In the genomic region with DNA sequence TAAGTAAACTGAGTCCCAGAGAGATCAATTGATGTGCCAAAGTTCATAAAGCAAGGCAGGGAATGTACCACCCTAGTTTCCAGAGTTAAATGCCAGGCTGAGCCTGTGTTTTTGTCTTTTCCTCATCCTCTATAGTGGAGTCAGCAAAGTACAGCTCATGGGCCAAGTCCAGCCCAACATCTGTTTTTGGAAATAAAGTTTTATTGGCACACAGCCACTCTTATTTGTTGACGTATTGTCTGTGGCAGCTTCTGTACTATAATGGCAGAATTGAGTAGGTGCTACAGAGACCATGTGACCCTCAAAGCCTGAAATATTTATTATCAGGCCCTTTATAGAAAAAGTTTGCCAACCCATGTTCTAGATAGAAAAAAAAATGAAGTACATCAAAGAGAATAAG, we compare ENCODE assay signal across 22 cellular contexts.
DNase-seq lines count a peak whose midpoint lies in the region; ATAC-seq, FAIRE-seq and TF ChIP-seq lines count a peak whose summit lies in the region.
"Had no signal": no experiment of that assay in that cellular context is flagged by ENCODE, and none has a peak within 500 bp of the region (broad histone marks: within the 10 kb centered on the region; RNA-seq: fewer than 3 reads in every experiment).

No MANE protein-coding gene starts in this region.

- DNase-seq in AG10803 (ENCODE audit: low read depth): peak; percentile 5
- DNase-seq in GM12878 (ENCODE audit: low read depth, low spot score): no peak
- peak; percentile 42 for DNase-seq in fibroblast of mammary gland (ENCODE audit: low read depth)
- no peak for DNase-seq in activated CD4-positive, alpha-beta T cell treated with anti-CD3 and anti-CD28 coated beads for 48 hours
- DNase-seq in NCI-H774 (lab: John Stamatoyannopoulos, UW): no peak
- DNase-seq: 8988T; ACHN; C1 segment of cervical spinal cord; Calu3; CD4-positive, alpha-beta memory T cell; COR-L47; DMS53; DMS79 treated with DMSO at 0.1 percent for 48 hours; GF-D8; GM23248; H7; HCEC 1CT had no signal

- 100% methylated on average over 1 of the region's 1 CpG for WGBS in GM12878 (ENCODE audit: insufficient coverage, insufficient replicate concordance, low lambda C conversion rate, missing lambda C conversion rate)

- SMC1A ChIA-PET in GM12878 (lab: Charles Lee; ENCODE audit: uncharacterized antibody, unreplicated experiment): no interaction called here

- no peaks in the 10 kb centered on the region for H3K79me2 ChIP-seq in GM12878 (ENCODE audit: control insufficient read depth, insufficient read depth, low read length)

- H3K4me3 ChIP-seq in AG10803 (ENCODE audit: low read length) (no peak overlapping the region), GM12878 (no peak overlapping the region), fibroblast of mammary gland (ENCODE audit: control insufficient read depth, low read depth, low read length) (no peak overlapping the region)
- H3K4me3 ChIP-seq: A549, GM23248 had no signal

- no peak for TF ChIP-seq EP300 in GM12878 (IDR thresholded peaks at IDR 0.05; ENCODE audit: borderline replicate concordance in 1 of 2, control insufficient read depth in 1 of 2, low read depth in 2 of 2, low read length in 2 of 2)

- no peak for TF ChIP-seq POLR2A in GM12878 (IDR thresholded peaks at IDR 0.05; ENCODE audit: low read depth, low read length)

- CTCF ChIA-PET in GM12878 (lab: Yijun Ruan, JAX): interaction anchor here (0.6 to 0.7 kb wide), 2 partner anchors 117 to 913 kb away, joined by 3 to 4 read pairs; no protein-coding TSS in a partner anchor

- H3K9ac ChIP-seq in GM12878 (ENCODE audit: control insufficient read depth, insufficient read depth, low read length): no peak overlapping the region
- H3K9ac ChIP-seq: GM23248 had no signal

- H3K9me3 ChIP-seq in GM12878 (replicated peaks; ENCODE audit: control insufficient read depth, insufficient read depth, low read length): peaks cover 4% of the 10 kb centered on the region; the same call in 2 of the 3 replicates
- H3K9me3 ChIP-seq: A549 had no signal

- no peaks in the 10 kb centered on the region for H3K27me3 ChIP-seq in GM12878 (replicated peaks in 1 of 2; ENCODE audit: control insufficient read depth in 2 of 2, insufficient read depth in 2 of 2, low read length in 1 of 2)

- no peaks in the 10 kb centered on the region for H3K36me3 ChIP-seq in GM12878 (ENCODE audit: control insufficient read depth in 2 of 2, insufficient read depth in 2 of 2, low read length in 1 of 2)

- no peak for TF ChIP-seq RAD21 in GM12878 (IDR thresholded peaks at IDR 0.05; ENCODE audit: insufficient read depth, low read depth, low read length)

- no peak for FAIRE-seq in GM12878 (lab: Jason Lieb, UNC)
- FAIRE-seq: A549, GM12892, GM19239, H1 had no signal

- no peak for TF ChIP-seq CTCF in AG10803 (conservative IDR thresholded peaks at IDR 0.05; ENCODE audit: low read length)
- TF ChIP-seq CTCF in GM12878 (IDR thresholded peaks at IDR 0.05 in 2 of 3, conservative IDR thresholded peaks at IDR 0.05 in 1 of 3; ENCODE audit: control insufficient read depth in 2 of 3, extremely low read depth in 1 of 3, insufficient read depth in 1 of 3, low read depth in 3 of 3, low read length in 3 of 3): no peak
- TF ChIP-seq CTCF in fibroblast of mammary gland (conservative IDR thresholded peaks at IDR 0.05; ENCODE audit: control insufficient read depth, insufficient read depth, low read depth, low read length): no peak

- POLR2A ChIA-PET in GM12878 (lab: Charles Lee): no interaction called here

- no peak overlapping the region for H2AFZ ChIP-seq in GM12878 (ENCODE audit: control insufficient read depth, low read depth, low read length)
- H2AFZ ChIP-seq: GM23248 had no signal

- H3K4me2 ChIP-seq in GM12878 (ENCODE audit: control insufficient read depth, insufficient read depth): no peak overlapping the region
- H3K4me2 ChIP-seq: A549 had no signal

- intact Hi-C loops in GM12878 (cut with micrococcal nuclease; ENCODE audit: unreplicated experiment): loop anchor here (5.0 to 10.0 kb wide), 2 partner anchors 154 to 798 kb away; no protein-coding TSS in a partner anchor

- ATAC-seq in GM12878 (no peak), GM18511 (IDR thresholded peaks at IDR 0.05; ENCODE audit: unreplicated experiment) (no peak)
- ATAC-seq: A549 had no signal

- in situ Hi-C loops in GM12878 (cut with MboI): no loop called here

- RAD21 ChIA-PET in GM12878 (lab: Charles Lee; ENCODE audit: unreplicated experiment): no interaction called here

- H3K27ac ChIP-seq in GM12878 (ENCODE audit: control insufficient read depth, insufficient read depth): no peak overlapping the region
- H3K27ac ChIP-seq: A549, GM23248 had no signal

- peaks cover 16% of the 10 kb centered on the region for H3K4me1 ChIP-seq in GM12878 (ENCODE audit: control insufficient read depth, insufficient read depth, low read length)
- H3K4me1 ChIP-seq: A549 had no signal

- no peaks in the 10 kb centered on the region for H4K20me1 ChIP-seq in GM12878 (ENCODE audit: control insufficient read depth, insufficient read depth)

- no TSS peak for BruUV-seq in GM12878 (replicated peaks; lab: Mats Ljungman, UMichigan)

TF ChIP-seq in GM12878, 131 proteins besides CTCF, POLR2A, EP300 and RAD21:
- TF ChIP-seq SP1 (IDR thresholded peaks at IDR 0.05; ENCODE audit: low read depth, low read length) (no peak), TARDBP (IDR thresholded peaks at IDR 0.05; ENCODE audit: borderline replicate concordance) (no peak)
- TF ChIP-seq, protein P1, sequence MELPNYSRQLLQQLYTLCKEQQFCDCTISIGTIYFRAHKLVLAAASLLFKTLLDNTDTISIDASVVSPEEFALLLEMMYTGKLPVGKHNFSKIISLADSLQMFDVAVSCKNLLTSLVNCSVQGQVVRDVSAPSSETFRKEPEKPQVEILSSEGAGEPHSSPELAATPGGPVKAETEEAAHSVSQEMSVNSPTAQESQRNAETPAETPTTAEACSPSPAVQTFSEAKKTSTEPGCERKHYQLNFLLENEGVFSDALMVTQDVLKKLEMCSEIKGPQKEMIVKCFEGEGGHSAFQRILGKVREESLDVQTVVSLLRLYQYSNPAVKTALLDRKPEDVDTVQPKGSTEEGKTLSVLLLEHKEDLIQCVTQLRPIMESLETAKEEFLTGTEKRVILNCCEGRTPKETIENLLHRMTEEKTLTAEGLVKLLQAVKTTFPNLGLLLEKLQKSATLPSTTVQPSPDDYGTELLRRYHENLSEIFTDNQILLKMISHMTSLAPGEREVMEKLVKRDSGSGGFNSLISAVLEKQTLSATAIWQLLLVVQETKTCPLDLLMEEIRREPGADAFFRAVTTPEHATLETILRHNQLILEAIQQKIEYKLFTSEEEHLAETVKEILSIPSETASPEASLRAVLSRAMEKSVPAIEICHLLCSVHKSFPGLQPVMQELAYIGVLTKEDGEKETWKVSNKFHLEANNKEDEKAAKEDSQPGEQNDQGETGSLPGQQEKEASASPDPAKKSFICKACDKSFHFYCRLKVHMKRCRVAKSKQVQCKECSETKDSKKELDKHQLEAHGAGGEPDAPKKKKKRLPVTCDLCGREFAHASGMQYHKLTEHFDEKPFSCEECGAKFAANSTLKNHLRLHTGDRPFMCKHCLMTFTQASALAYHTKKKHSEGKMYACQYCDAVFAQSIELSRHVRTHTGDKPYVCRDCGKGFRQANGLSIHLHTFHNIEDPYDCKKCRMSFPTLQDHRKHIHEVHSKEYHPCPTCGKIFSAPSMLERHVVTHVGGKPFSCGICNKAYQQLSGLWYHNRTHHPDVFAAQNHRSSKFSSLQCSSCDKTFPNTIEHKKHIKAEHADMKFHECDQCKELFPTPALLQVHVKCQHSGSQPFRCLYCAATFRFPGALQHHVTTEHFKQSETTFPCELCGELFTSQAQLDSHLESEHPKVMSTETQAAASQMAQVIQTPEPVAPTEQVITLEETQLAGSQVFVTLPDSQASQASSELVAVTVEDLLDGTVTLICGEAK (IDR thresholded peaks at IDR 0.05; ENCODE audit: borderline replicate concordance): 0 out of 2 replicates have a peak, but pooled peaks have one; percentile 31

Comparison
In these comparisons a context has a peak if more than half of its experiments do, and no peak if none do; other contexts are left out.
1. DNase-seq: peak in AG10803 (single experiment) and fibroblast of mammary gland (single experiment); none in GM12878 (single experiment), activated CD4-positive, alpha-beta T cell treated with anti-CD3 and anti-CD28 coated beads for 48 hours (single experiment) and NCI-H774 (single experiment).